Comparison of ENCODE assay signal across 1 cellular context in the genomic region with DNA sequence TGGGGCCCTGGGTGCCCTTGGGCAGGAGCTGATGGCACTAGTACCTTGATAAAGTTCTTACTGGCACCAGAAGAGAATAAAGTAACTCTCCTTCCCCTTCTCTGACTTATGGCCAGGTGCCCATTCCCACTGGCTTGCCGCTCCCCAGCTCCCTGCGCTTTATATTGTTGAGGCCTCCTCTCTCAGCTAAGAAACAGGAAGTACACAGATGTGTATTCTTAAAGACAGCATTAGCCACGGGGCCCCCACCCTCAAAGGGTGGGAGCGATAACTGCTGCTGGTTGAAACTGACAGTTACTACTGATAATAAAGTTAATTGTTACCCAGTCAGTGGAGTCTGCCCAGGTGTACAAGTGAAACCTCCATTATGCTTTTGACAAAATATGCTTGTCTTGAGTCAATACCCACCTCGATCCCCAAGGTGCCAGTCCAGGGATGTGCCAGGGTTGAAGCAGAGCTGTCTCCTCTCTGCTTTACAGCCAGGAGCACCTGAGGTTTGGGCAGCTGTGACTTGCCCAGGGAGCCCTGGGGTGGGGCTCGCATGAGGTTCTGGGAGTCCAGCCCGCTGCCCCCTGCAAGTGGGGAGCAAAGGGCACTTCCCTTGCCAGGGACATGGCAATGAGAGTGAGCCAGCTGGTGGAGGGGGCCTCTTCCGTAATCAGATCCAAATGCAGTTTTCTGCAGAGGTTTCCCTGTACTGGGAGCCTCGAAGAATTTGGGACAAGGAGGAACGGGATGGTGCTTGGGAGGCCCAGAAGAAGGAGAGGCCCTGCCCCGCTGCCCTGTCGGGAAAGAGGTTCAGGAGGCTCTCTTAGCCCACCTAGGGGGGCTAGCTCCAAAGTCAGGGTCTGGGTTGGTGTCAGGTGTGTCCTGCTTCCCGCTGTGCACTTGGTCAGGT.
TF ChIP-seq lines count a peak whose summit lies in the region.

No MANE protein-coding gene starts in this region.

TF ChIP-seq in HepG2, 621 proteins besides CTCF, POLR2A, EP300 and RAD21 (continued from another document):
- TF ChIP-seq PAXIP1 (CRISPR knock-in tag; conservative IDR thresholded peaks at IDR 0.05) (peak; percentile 72), HNRNPL (IDR thresholded peaks at IDR 0.05; ENCODE audit: low read depth, low read length) (peak; percentile 97), HNF4G (IDR thresholded peaks at IDR 0.05; ENCODE audit: borderline replicate concordance, low read depth, low read length) (peak; percentile 72), HNF4G (CRISPR knock-in tag; IDR thresholded peaks at IDR 0.05; ENCODE audit: borderline replicate concordance, low read depth) (no peak), HES4 (CRISPR knock-in tag; IDR thresholded peaks at IDR 0.05; ENCODE audit: borderline replicate concordance) (no peak), FOSL2 (CRISPR knock-in tag; IDR thresholded peaks at IDR 0.05) (0 out of 2 replicates have a peak, but pooled peaks have one; percentile 44), ZNF274 (CRISPR knock-in tag; IDR thresholded peaks at IDR 0.05) (0 out of 2 replicates have a peak, but pooled peaks have one; percentile 30), BCL6 (CRISPR knock-in tag; IDR thresholded peaks at IDR 0.05) (0 out of 2 replicates have a peak, but pooled peaks have one; percentile 28), NR2F1 (CRISPR knock-in tag; IDR thresholded peaks at IDR 0.05) (0 out of 4 replicates have a peak, but pooled peaks of 1 of the 2 experiments have one; percentile 13), ELF3 (CRISPR knock-in tag; IDR thresholded peaks at IDR 0.05) (peak; percentile 27; the same call in 1 of the 2 replicates), CREM (IDR thresholded peaks at IDR 0.05) (peak; percentile 14; the same call in 1 of the 2 replicates), CREM (CRISPR knock-in tag; IDR thresholded peaks at IDR 0.05) (no peak), SALL1 (CRISPR knock-in tag; IDR thresholded peaks at IDR 0.05) (peak; percentile 33; the same call in 1 of the 2 replicates), ZNF574 (CRISPR knock-in tag; IDR thresholded peaks at IDR 0.05) (no peak), NR2F6 (IDR thresholded peaks at IDR 0.05) (no peak), NR2F6 (CRISPR knock-in tag; IDR thresholded peaks at IDR 0.05) (peak; percentile 56), HDAC1 (CRISPR knock-in tag; IDR thresholded peaks at IDR 0.05) (peak; percentile 54; the same call in 1 of the 2 replicates), TFAP4 (IDR thresholded peaks at IDR 0.05; ENCODE audit: borderline replicate concordance, low read depth) (peak; percentile 74; the same call in 1 of the 2 replicates), ZNF687 (CRISPR knock-in tag; IDR thresholded peaks at IDR 0.05) (peak; percentile 85), HHEX (CRISPR knock-in tag; IDR thresholded peaks at IDR 0.05) (no peak), BORCS8-MEF2B (CRISPR knock-in tag; IDR thresholded peaks at IDR 0.05) (no peak), ZEB1 (IDR thresholded peaks at IDR 0.05; ENCODE audit: insufficient replicate concordance, low read depth) (peak; percentile 39), DPF2 (CRISPR knock-in tag; IDR thresholded peaks at IDR 0.05; ENCODE audit: borderline replicate concordance, low read depth) (0 out of 2 replicates have a peak, but pooled peaks have one; percentile 18)
- TF ChIP-seq, protein P1, sequence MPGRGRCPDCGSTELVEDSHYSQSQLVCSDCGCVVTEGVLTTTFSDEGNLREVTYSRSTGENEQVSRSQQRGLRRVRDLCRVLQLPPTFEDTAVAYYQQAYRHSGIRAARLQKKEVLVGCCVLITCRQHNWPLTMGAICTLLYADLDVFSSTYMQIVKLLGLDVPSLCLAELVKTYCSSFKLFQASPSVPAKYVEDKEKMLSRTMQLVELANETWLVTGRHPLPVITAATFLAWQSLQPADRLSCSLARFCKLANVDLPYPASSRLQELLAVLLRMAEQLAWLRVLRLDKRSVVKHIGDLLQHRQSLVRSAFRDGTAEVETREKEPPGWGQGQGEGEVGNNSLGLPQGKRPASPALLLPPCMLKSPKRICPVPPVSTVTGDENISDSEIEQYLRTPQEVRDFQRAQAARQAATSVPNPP (CRISPR knock-in tag; IDR thresholded peaks at IDR 0.05) = no peak
TF ChIP-seq in HepG2: peak in this region for 32.
